ENCODE assay signal across 1 cellular context in genomic region chr9:38595117-38595516, GRCh38. TPM values are rescaled to one million over a fixed set of nuclear protein-coding genes. Genes with fewer than 3 reads are reported as not detected.
"Had no signal": no experiment of that assay in that cellular context is flagged by ENCODE, and none has a peak within 500 bp of the region (broad histone marks: within the 10 kb centered on the region; RNA-seq: fewer than 3 reads in every experiment).

No MANE protein-coding gene starts in this region.

RNA-seq across cellular contexts. Expression of gene ANKRD18A, which starts 25.3 kb away (rescaled TPM):
- total RNA-seq: thoracic aorta had no signal
